In genomic region chr2:239309398-239310245, GRCh38 we compare ENCODE assay signal across 9 cellular contexts.
DNase-seq lines count a peak whose midpoint lies in the region; ATAC-seq and TF ChIP-seq lines count a peak whose summit lies in the region.
"Had no signal": no experiment of that assay in that cellular context is flagged by ENCODE, and none has a peak within 500 bp of the region (broad histone marks: within the 10 kb centered on the region; RNA-seq: fewer than 3 reads in every experiment).

No MANE protein-coding gene starts in this region.

- H3K4me1 Mint-ChIP-seq in activated CD4-positive, alpha-beta T cell treated with anti-CD3 and anti-CD28 coated beads for 36 hours = peaks cover 8% of the 10 kb centered on the region
- peaks cover 14% of the 10 kb centered on the region for H3K4me1 Mint-ChIP-seq in activated CD4-positive, alpha-beta T cell treated with anti-CD3 and anti-CD28 coated beads, Interleukin-2, amount 10 ng/mL, durations not matched to agents 24 days and 14 days
- H3K4me1 Mint-ChIP-seq in neural crest cell (peaks cover 68% of the 10 kb centered on the region), type B pancreatic cell (ENCODE audit: unreplicated experiment) (peaks cover 59% of the 10 kb centered on the region)

- peak; percentile 3 for DNase-seq in activated CD4-positive, alpha-beta T cell treated with anti-CD3 and anti-CD28 coated beads for 36 hours
- no peak for DNase-seq in activated CD4-positive, alpha-beta T cell treated with anti-CD3 and anti-CD28 coated beads, Interleukin-2, amount 10 ng/mL, durations not matched to agents 24 days and 14 days
- no peak for DNase-seq in fibroblast of mammary gland (ENCODE audit: low read depth)
- no peak for DNase-seq in neural crest cell (ENCODE audit: low read depth, low spot score)
- peak; percentile 65 for DNase-seq in type B pancreatic cell (ENCODE audit: extremely low spot score, unreplicated experiment)
- no peak for DNase-seq in Ammon's horn (ENCODE audit: low spot score)
- DNase-seq in D341Med (ENCODE audit: low spot score) = no peak
- DNase-seq: 8988T had no signal

- H3K27me3 Mint-ChIP-seq in activated CD4-positive, alpha-beta T cell treated with anti-CD3 and anti-CD28 coated beads for 36 hours = no peaks in the 10 kb centered on the region
- H3K27me3 Mint-ChIP-seq in activated CD4-positive, alpha-beta T cell treated with anti-CD3 and anti-CD28 coated beads, Interleukin-2, amount 10 ng/mL, durations not matched to agents 24 days and 14 days = no peaks in the 10 kb centered on the region
- H3K27me3 Mint-ChIP-seq in neural crest cell (ENCODE audit: low read depth) (no peaks in the 10 kb centered on the region), type B pancreatic cell (no peaks in the 10 kb centered on the region)

- no peak for ATAC-seq in activated CD4-positive, alpha-beta T cell treated with anti-CD3 and anti-CD28 coated beads for 36 hours
- no peak for ATAC-seq in HG02623 (IDR thresholded peaks at IDR 0.05; ENCODE audit: unreplicated experiment)

- intact Hi-C loops in activated CD4-positive, alpha-beta T cell treated with anti-CD3 and anti-CD28 coated beads for 36 hours (cut with DNase I, micrococcal nuclease) = no loop called here
- intact Hi-C loops in activated CD4-positive, alpha-beta T cell treated with anti-CD3 and anti-CD28 coated beads, Interleukin-2, amount 10 ng/mL, durations not matched to agents 24 days and 14 days (cut with micrococcal nuclease) = no loop called here

- H3K27ac Mint-ChIP-seq in activated CD4-positive, alpha-beta T cell treated with anti-CD3 and anti-CD28 coated beads for 36 hours = no peak overlapping the region
- no peak overlapping the region for H3K27ac Mint-ChIP-seq in activated CD4-positive, alpha-beta T cell treated with anti-CD3 and anti-CD28 coated beads, Interleukin-2, amount 10 ng/mL, durations not matched to agents 24 days and 14 days
- H3K27ac Mint-ChIP-seq in neural crest cell (ENCODE audit: unreplicated experiment) (peak overlapping the region; percentile 90), type B pancreatic cell (peak overlapping the region; percentile 80)

- H3K4me3 ChIP-seq in fibroblast of mammary gland (ENCODE audit: control insufficient read depth, low read depth, low read length) = peak overlapping the region; percentile 38

- no peak overlapping the region for H3K4me3 Mint-ChIP-seq in activated CD4-positive, alpha-beta T cell treated with anti-CD3 and anti-CD28 coated beads for 36 hours
- no peak overlapping the region for H3K4me3 Mint-ChIP-seq in activated CD4-positive, alpha-beta T cell treated with anti-CD3 and anti-CD28 coated beads, Interleukin-2, amount 10 ng/mL, durations not matched to agents 24 days and 14 days
- H3K4me3 Mint-ChIP-seq in neural crest cell (no peak overlapping the region), type B pancreatic cell (peak overlapping the region; percentile 81)

- CTCF ChIA-PET in activated CD4-positive, alpha-beta T cell treated with anti-CD3 and anti-CD28 coated beads for 36 hours (lab: Charles Lee) = no interaction called here

- peaks cover 8% of the 10 kb centered on the region for H3K36me3 Mint-ChIP-seq in activated CD4-positive, alpha-beta T cell treated with anti-CD3 and anti-CD28 coated beads for 36 hours (ENCODE audit: low read depth)
- peaks cover 7% of the 10 kb centered on the region for H3K36me3 Mint-ChIP-seq in activated CD4-positive, alpha-beta T cell treated with anti-CD3 and anti-CD28 coated beads, Interleukin-2, amount 10 ng/mL, durations not matched to agents 24 days and 14 days (ENCODE audit: low read depth)
- peaks cover 8% of the 10 kb centered on the region for H3K36me3 Mint-ChIP-seq in neural crest cell (ENCODE audit: low read depth)
- H3K36me3 Mint-ChIP-seq in type B pancreatic cell = peaks cover 9% of the 10 kb centered on the region

- TF ChIP-seq CTCF in fibroblast of mammary gland (conservative IDR thresholded peaks at IDR 0.05; ENCODE audit: control insufficient read depth, insufficient read depth, low read depth, low read length) (no peak), neural crest cell (conservative IDR thresholded peaks at IDR 0.05) (no peak), type B pancreatic cell (conservative IDR thresholded peaks at IDR 0.05) (no peak)

- peaks cover 5% of the 10 kb centered on the region for H3K9me3 Mint-ChIP-seq in activated CD4-positive, alpha-beta T cell treated with anti-CD3 and anti-CD28 coated beads for 36 hours (ENCODE audit: low read depth)
- no peaks in the 10 kb centered on the region for H3K9me3 Mint-ChIP-seq in activated CD4-positive, alpha-beta T cell treated with anti-CD3 and anti-CD28 coated beads, Interleukin-2, amount 10 ng/mL, durations not matched to agents 24 days and 14 days
- H3K9me3 Mint-ChIP-seq in neural crest cell (peaks cover 3% of the 10 kb centered on the region), type B pancreatic cell (no peaks in the 10 kb centered on the region)

- POLR2A ChIA-PET in activated CD4-positive, alpha-beta T cell treated with anti-CD3 and anti-CD28 coated beads for 36 hours (lab: Charles Lee) = no interaction called here

Comparison
In these comparisons a context has a peak if more than half of its experiments do, and no peak if none do; other contexts are left out.
1. DNase-seq: peak in activated CD4-positive, alpha-beta T cell treated with anti-CD3 and anti-CD28 coated beads for 36 hours (single experiment) and type B pancreatic cell (single experiment); none in activated CD4-positive, alpha-beta T cell treated with anti-CD3 and anti-CD28 coated beads, Interleukin-2, amount 10 ng/mL, durations not matched to agents 24 days and 14 days (single experiment), fibroblast of mammary gland (single experiment), neural crest cell (single experiment), Ammon's horn (single experiment) and D341Med (single experiment).
2. H3K27ac Mint-ChIP-seq: peak in neural crest cell (single experiment) and type B pancreatic cell (single experiment); none in activated CD4-positive, alpha-beta T cell treated with anti-CD3 and anti-CD28 coated beads for 36 hours (single experiment) and activated CD4-positive, alpha-beta T cell treated with anti-CD3 and anti-CD28 coated beads, Interleukin-2, amount 10 ng/mL, durations not matched to agents 24 days and 14 days (single experiment).